Comparison of ENCODE assay signal across 16 cellular contexts in genomic region chr16:12440233-12440530, GRCh38.
"Had no signal": no experiment of that assay in that cellular context is flagged by ENCODE, and none has a peak within 500 bp of the region (broad histone marks: within the 10 kb centered on the region; RNA-seq: fewer than 3 reads in every experiment).

No MANE protein-coding gene starts in this region.

- H3K4me1 ChIP-seq: ascending aorta, breast epithelium had no signal

- H3K27me3 ChIP-seq: ascending aorta, breast epithelium, dorsolateral prefrontal cortex, ovary, thyroid gland had no signal

- H3K9me3 ChIP-seq: breast epithelium, ovary, thyroid gland had no signal

- H3K36me3 ChIP-seq: ascending aorta, breast epithelium, ovary, thyroid gland had no signal

- DNase-seq: activated naive CD4-positive, alpha-beta T cell; endodermal cell; foreskin melanocyte; head of caudate nucleus; immature natural killer cell; left colon; midbrain; stimulated activated naive B cell treated with anti-CD40 and anti-IgM and Interleukin-4, amounts not matched to agents 10 μg/mL and 1 μg/mL and 100 μg/mL, for 72 hours; T-cell; T-helper 9 cell had no signal

- ATAC-seq: activated CD4-positive, CD25-positive, alpha-beta regulatory T cell treated with anti-CD3 and anti-CD28 coated beads, Interleukin-2, amount 50 U/mL, for 24 hours; left colon; stimulated activated naive B cell treated with anti-CD40 and anti-IgM and Interleukin-4, amounts not matched to agents 10 μg/mL and 1 μg/mL and 100 μg/mL, for 72 hours; T-cell had no signal

- H3K4me3 ChIP-seq: ascending aorta, breast epithelium, dorsolateral prefrontal cortex, ovary, thyroid gland had no signal

- H3K27ac ChIP-seq: ascending aorta, ovary, thyroid gland had no signal
